9 cellular contexts compared by ENCODE assay signal in the genomic region with DNA sequence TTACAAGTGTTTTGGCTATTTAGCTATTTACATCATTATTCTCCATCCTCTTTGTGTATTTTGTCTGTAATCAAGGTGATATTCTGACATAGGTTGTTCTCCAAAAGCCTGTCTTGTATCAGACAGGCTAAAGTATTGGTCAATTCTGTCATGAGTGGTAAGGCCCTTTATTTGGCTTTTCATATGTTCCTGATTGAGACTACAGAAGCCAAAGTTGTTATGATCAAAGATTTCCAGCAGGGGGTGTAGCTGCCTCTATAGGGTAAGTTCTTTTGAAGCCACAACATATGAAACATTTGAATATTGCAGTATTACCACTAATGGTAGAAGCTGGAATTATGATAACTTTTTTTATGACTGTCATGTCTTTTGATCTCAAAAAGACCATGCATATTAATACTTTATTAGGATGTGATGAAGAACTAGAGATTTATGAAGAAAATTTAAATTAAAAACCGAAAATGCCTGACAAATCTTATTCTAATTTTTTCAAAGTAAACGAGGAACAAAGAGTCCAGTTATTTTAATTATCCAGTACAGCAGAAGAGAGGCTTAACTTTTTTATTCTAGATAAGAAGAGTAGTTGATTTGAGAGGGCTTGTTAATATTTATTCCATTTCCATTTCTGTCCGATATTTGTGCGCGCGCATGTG. TPM values are rescaled to one million over a fixed set of nuclear protein-coding genes. Genes with fewer than 3 reads are reported as not detected.
DNase-seq lines count a peak whose midpoint lies in the region; ATAC-seq and TF ChIP-seq lines count a peak whose summit lies in the region.
"Had no signal": no experiment of that assay in that cellular context is flagged by ENCODE, and none has a peak within 500 bp of the region (broad histone marks: within the 10 kb centered on the region; RNA-seq: fewer than 3 reads in every experiment).

No MANE protein-coding gene starts in this region.

- no CpG with 5 or more reads among the region's 6 CpGs for WGBS in H9 (ENCODE audit: extremely low coverage, insufficient read length, low lambda C conversion rate)

- no peak overlapping the region for H4K5ac ChIP-seq in H9 (ENCODE audit: insufficient read length, low read depth, low read length)

- H3T11ph ChIP-seq in H9 (ENCODE audit: low read length) = no peak overlapping the region

- H3K9me3 ChIP-seq in H9 (ENCODE audit: control insufficient read depth, low read depth, low read length) = no peaks in the 10 kb centered on the region
- H3K9me3 ChIP-seq in mucosa of descending colon = no peaks in the 10 kb centered on the region
- H3K9me3 ChIP-seq in uterus = no peaks in the 10 kb centered on the region

- no peak overlapping the region for H3K4me3 Mint-ChIP-seq in H9
- H3K4me3 Mint-ChIP-seq: activated naive CD8-positive, alpha-beta T cell treated with anti-CD3 and anti-CD28 coated beads, Interleukin-2, amount 10 ng/mL, durations not matched to agents 7 days and 5 days had no signal

- H3K4me2 ChIP-seq in H9 (ENCODE audit: insufficient read depth, insufficient read length, low read length) = no peak overlapping the region

- no peak overlapping the region for H2BK5ac ChIP-seq in H9 (ENCODE audit: insufficient read length, low read length)

- peaks cover 11% of the 10 kb centered on the region for H3K23me2 ChIP-seq in H9 (ENCODE audit: insufficient read length, low read depth, low read length, poor library complexity, severe bottlenecking)

- no peak overlapping the region for H2BK15ac ChIP-seq in H9 (ENCODE audit: low read depth, low read length)

- TF ChIP-seq CTCF in H9 (conservative IDR thresholded peaks at IDR 0.05) (peak; percentile 77), mucosa of descending colon (IDR thresholded peaks at IDR 0.05) (peak; percentile 47), uterus (IDR thresholded peaks at IDR 0.05) (peak; percentile 64 to 83 (median 76))

- H3K14ac ChIP-seq in H9 (ENCODE audit: insufficient read depth, low read length) = no peak overlapping the region

- ATAC-seq in mucosa of descending colon = no peak
- ATAC-seq in HG03139 (IDR thresholded peaks at IDR 0.05; ENCODE audit: unreplicated experiment) = no peak

- H3K4ac ChIP-seq in H9 (ENCODE audit: low read depth, low read length) = no peak overlapping the region

- no peaks in the 10 kb centered on the region for H3K79me1 ChIP-seq in H9 (ENCODE audit: insufficient read depth, low read depth, low read length, poor library complexity, severe bottlenecking)

- intact Hi-C loops in mucosa of descending colon (cut with DNase I, micrococcal nuclease) (loop anchor here (2.0 to 10.0 kb wide), 3 partner anchors 129 to 179 kb away; no protein-coding TSS in a partner anchor), uterus (cut with DNase I; ENCODE audit: low total_unique reads) (loop anchor here (10.0 kb wide), 1 partner anchor 181 kb away; no protein-coding TSS in a partner anchor)

- H3K4me1 ChIP-seq in H9 (ENCODE audit: insufficient read depth, low read length) (no peaks in the 10 kb centered on the region), mucosa of descending colon (ENCODE audit: low read depth) (peaks cover 11% of the 10 kb centered on the region), uterus (no peaks in the 10 kb centered on the region)

- no peak overlapping the region for H2BK12ac ChIP-seq in H9 (ENCODE audit: insufficient read length, low read depth, low read length)

- no peak overlapping the region for H2BK20ac ChIP-seq in H9 (ENCODE audit: low read depth, low read length, poor library complexity, severe bottlenecking)

- peak; percentile 79 for DNase-seq in DMS79 (lab: John Stamatoyannopoulos, UW)
- DNase-seq in H9 = no peak
- peak; percentile 47 to 78 for DNase-seq in NCI-H1930 (lab: John Stamatoyannopoulos, UW)
- DNase-seq in T1000 (lab: John Stamatoyannopoulos, UW) = peak; percentile 20
- peak; percentile 50 for DNase-seq in effector CD4-positive, alpha-beta T cell
- peak in 1 of 3 donors; percentile 86 for DNase-seq in mucosa of descending colon
- peak in 1 of 2 donors; percentile 72 for DNase-seq in uterus
- DNase-seq: activated naive CD8-positive, alpha-beta T cell treated with anti-CD3 and anti-CD28 coated beads, Interleukin-2, amount 10 ng/mL, durations not matched to agents 7 days and 5 days had no signal

- peaks cover 2% of the 10 kb centered on the region; the same call in 1 of the 2 replicates for H3K79me2 ChIP-seq in H9 (ENCODE audit: insufficient read depth, low read length)

- no peak overlapping the region for H3K9ac ChIP-seq in H9 (ENCODE audit: extremely low read depth, insufficient read length, low read length)

- no peak overlapping the region for H4K8ac ChIP-seq in H9 (replicated peaks; ENCODE audit: insufficient read length, low read depth, low read length)

- no peak overlapping the region for H2AFZ ChIP-seq in H9 (ENCODE audit: low read length)

- no peak overlapping the region for H3K56ac ChIP-seq in H9 (ENCODE audit: insufficient read length, low read depth, low read length)

- no peaks in the 10 kb centered on the region; a peak in 1 of 5 replicates for H3K9me3 Mint-ChIP-seq in H9
- H3K9me3 Mint-ChIP-seq: activated naive CD8-positive, alpha-beta T cell treated with anti-CD3 and anti-CD28 coated beads, Interleukin-2, amount 10 ng/mL, durations not matched to agents 7 days and 5 days had no signal

- no peak overlapping the region for H3K4me3 ChIP-seq in mucosa of descending colon
- no peak overlapping the region for H3K4me3 ChIP-seq in uterus

- no peak overlapping the region for H2AK5ac ChIP-seq in H9 (ENCODE audit: insufficient read length, low read length)

- H3K36me3 Mint-ChIP-seq in H9 (ENCODE audit: insufficient read depth in 1 of 3, low read depth in 3 of 3) = no peaks in the 10 kb centered on the region; a peak in 1 of 7 replicates
- H3K36me3 Mint-ChIP-seq: activated naive CD8-positive, alpha-beta T cell treated with anti-CD3 and anti-CD28 coated beads, Interleukin-2, amount 10 ng/mL, durations not matched to agents 7 days and 5 days had no signal

- H3K27ac ChIP-seq in H9 (ENCODE audit: insufficient read length, low read depth, low read length) = no peak overlapping the region
- H3K27ac ChIP-seq in uterus = no peak overlapping the region

- H4K20me1 ChIP-seq in H9 (ENCODE audit: control insufficient read depth, insufficient read depth, insufficient read length) = no peaks in the 10 kb centered on the region

- H3K27ac Mint-ChIP-seq in H9 = no peak overlapping the region
- H3K27ac Mint-ChIP-seq: activated naive CD8-positive, alpha-beta T cell treated with anti-CD3 and anti-CD28 coated beads, Interleukin-2, amount 10 ng/mL, durations not matched to agents 7 days and 5 days had no signal

- H4K91ac ChIP-seq in H9 (ENCODE audit: insufficient read length, low read depth, low read length) = no peak overlapping the region

- H3K23ac ChIP-seq in H9 (ENCODE audit: insufficient read length, low read depth, low read length) = no peak overlapping the region

- H2BK120ac ChIP-seq in H9 (ENCODE audit: low read depth, low read length, poor library complexity, severe bottlenecking) = no peak overlapping the region

- H3K36me3 ChIP-seq in mucosa of descending colon (ENCODE audit: low read depth) = no peaks in the 10 kb centered on the region
- H3K36me3 ChIP-seq in uterus = no peaks in the 10 kb centered on the region

- H3K4me1 Mint-ChIP-seq in H9 = peaks cover 7 to 9% of the 10 kb centered on the region in 2 experiments

- TF ChIP-seq POLR2A in uterus (IDR thresholded peaks at IDR 0.05) = no peak

- no peaks in the 10 kb centered on the region for H3K27me3 ChIP-seq in H9 (ENCODE audit: insufficient read depth, low read length)
- no peaks in the 10 kb centered on the region for H3K27me3 ChIP-seq in uterus

- H3K27me3 Mint-ChIP-seq in H9 (ENCODE audit: low read depth) = no peaks in the 10 kb centered on the region

- no peak overlapping the region for H3K18ac ChIP-seq in H9 (ENCODE audit: insufficient read length, low read depth, low read length)

RNA-seq across cellular contexts. Expression of a gene that starts 3.4 kb away (rescaled TPM):
- total RNA-seq in H9 (2021) (71.4 and 73.8 TPM in 2 replicates), mucosa of descending colon (100 to 1,000 TPM in 2 of 3 donors, 10 to 100 TPM in 1; 94.7 to 203 (median 106) TPM), uterus (100 to 1,000 TPM in 3 of 4 donors, 10 to 100 TPM in 1; 83.8 to 298 (median 159) TPM)
